In genomic region chr14:96131836-96132235, GRCh38 we compare ENCODE assay signal across 27 cellular contexts.
DNase-seq lines count a peak whose midpoint lies in the region; FAIRE-seq and TF ChIP-seq lines count a peak whose summit lies in the region.
"Had no signal": no experiment of that assay in that cellular context is flagged by ENCODE, and none has a peak within 500 bp of the region (broad histone marks: within the 10 kb centered on the region; RNA-seq: fewer than 3 reads in every experiment).

No MANE protein-coding gene starts in this region.

- no peaks in the 10 kb centered on the region for H3K9me3 ChIP-seq in BLaER1
- no peaks in the 10 kb centered on the region for H3K9me3 ChIP-seq in neural progenitor cell (ENCODE audit: low read depth)
- H3K9me3 ChIP-seq: A549 had no signal

- no peaks in the 10 kb centered on the region for H4K20me1 ChIP-seq in BLaER1
- no peaks in the 10 kb centered on the region for H4K20me1 ChIP-seq in neural progenitor cell (ENCODE audit: low read depth)

- H3K9ac ChIP-seq in BLaER1 (no peak overlapping the region), neural progenitor cell (no peak overlapping the region)

- H3K36me3 Mint-ChIP-seq in osteocyte (ENCODE audit: unreplicated experiment) (no peaks in the 10 kb centered on the region), neural progenitor cell (no peaks in the 10 kb centered on the region)
- H3K36me3 Mint-ChIP-seq: CD14-positive monocyte; CD4-positive, alpha-beta memory T cell; CD4-positive, CD25-positive, alpha-beta regulatory T cell; CD8-positive, alpha-beta memory T cell had no signal

- H3K27me3 Mint-ChIP-seq in osteocyte (ENCODE audit: unreplicated experiment) (peaks cover 29% of the 10 kb centered on the region), neural progenitor cell (ENCODE audit: insufficient read depth, low read depth) (peaks cover 2% of the 10 kb centered on the region)

- H3K79me2 ChIP-seq in neural progenitor cell (ENCODE audit: low read depth) = no peaks in the 10 kb centered on the region

- no peaks in the 10 kb centered on the region for H3K9me3 Mint-ChIP-seq in osteocyte (ENCODE audit: unreplicated experiment)
- no peaks in the 10 kb centered on the region for H3K9me3 Mint-ChIP-seq in neural progenitor cell
- H3K9me3 Mint-ChIP-seq: CD4-positive, alpha-beta memory T cell; CD8-positive, alpha-beta memory T cell had no signal

- no peak for TF ChIP-seq CTCF in bronchial epithelial cell (IDR thresholded peaks at IDR 0.05; ENCODE audit: insufficient read depth, low read length, severe bottlenecking)
- TF ChIP-seq CTCF in osteocyte (IDR thresholded peaks at IDR 0.05) = no peak
- no peak for TF ChIP-seq CTCF in GM10266 (IDR thresholded peaks at IDR 0.05; ENCODE audit: control insufficient read depth, insufficient read depth, low read depth, missing control alignments)
- no peak for TF ChIP-seq CTCF in neural progenitor cell (IDR thresholded peaks at IDR 0.05)

- no peak overlapping the region for H3K27ac ChIP-seq in BLaER1
- no peak overlapping the region for H3K27ac ChIP-seq in neural progenitor cell
- H3K27ac ChIP-seq: 22Rv1 had no signal

- peak; percentile 13 for FAIRE-seq in bronchial epithelial cell (lab: Jason Lieb, UNC)
- FAIRE-seq: A549, GM12891, GM19239 had no signal

- no peak overlapping the region for H3K4me3 Mint-ChIP-seq in osteocyte (ENCODE audit: unreplicated experiment)
- H3K4me3 Mint-ChIP-seq in neural progenitor cell = no peak overlapping the region
- H3K4me3 Mint-ChIP-seq: B cell; CD14-positive monocyte; CD4-positive, alpha-beta memory T cell; CD4-positive, CD25-positive, alpha-beta regulatory T cell; CD8-positive, alpha-beta memory T cell had no signal

- H3K4me1 Mint-ChIP-seq in osteocyte (ENCODE audit: unreplicated experiment) (peaks cover 12% of the 10 kb centered on the region), neural progenitor cell (no peaks in the 10 kb centered on the region)

- H3K36me3 ChIP-seq in BLaER1 (no peaks in the 10 kb centered on the region), bronchial epithelial cell (ENCODE audit: control insufficient read depth, insufficient read depth, low read length) (no peaks in the 10 kb centered on the region), neural progenitor cell (no peaks in the 10 kb centered on the region)

- H3F3A ChIP-seq in neural progenitor cell (ENCODE audit: low read depth) = no peaks in the 10 kb centered on the region

- 0 out of 2 replicates have a peak overlapping the region, but pooled peaks have one; percentile 12 for H3K4me2 ChIP-seq in BLaER1
- no peak overlapping the region for H3K4me2 ChIP-seq in neural progenitor cell
- H3K4me2 ChIP-seq: A549 had no signal

- H2AFZ ChIP-seq in neural progenitor cell (replicated peaks) = no peak overlapping the region

- H3K27me3 ChIP-seq in BLaER1 (no peaks in the 10 kb centered on the region), bronchial epithelial cell (ENCODE audit: control insufficient read depth, insufficient read depth, low read length) (no peaks in the 10 kb centered on the region), neural progenitor cell (peaks cover 4% of the 10 kb centered on the region)

- H3K27ac Mint-ChIP-seq in osteocyte (ENCODE audit: unreplicated experiment) = no peak overlapping the region
- H3K27ac Mint-ChIP-seq in neural progenitor cell = no peak overlapping the region
- H3K27ac Mint-ChIP-seq: B cell; CD14-positive monocyte; CD4-positive, alpha-beta memory T cell; CD8-positive, alpha-beta memory T cell had no signal

- peak; percentile 34 to 52 for DNase-seq in NCI-H526 (lab: John Stamatoyannopoulos, UW)
- no peak for DNase-seq in bronchial epithelial cell (ENCODE audit: low read depth)
- DNase-seq in osteocyte (ENCODE audit: extremely low spot score, unreplicated experiment) = peak; percentile 53
- DNase-seq in GM10266 (ENCODE audit: extremely low spot score) = no peak
- DNase-seq in germinal center (ENCODE audit: low spot score) = no peak
- no peak for DNase-seq in NCI-H774 (lab: John Stamatoyannopoulos, UW)
- no peak for DNase-seq in neural progenitor cell (ENCODE audit: low spot score)
- DNase-seq: AML-193; C1 segment of cervical spinal cord; CD4-positive, alpha-beta memory T cell; CD4-positive, CD25-positive, alpha-beta regulatory T cell; CD8-positive, alpha-beta memory T cell; COR-L47; DMS 273 treated with DMSO at 0.1 percent for 48 hours; DMS153; DMS53; DMS79; DND-41; EL; GDM1 had no signal

- H3K4me1 ChIP-seq in BLaER1 = peaks cover 24% of the 10 kb centered on the region
- H3K4me1 ChIP-seq in neural progenitor cell = no peaks in the 10 kb centered on the region

- no peak overlapping the region for H3K4me3 ChIP-seq in BLaER1
- no peak overlapping the region for H3K4me3 ChIP-seq in bronchial epithelial cell (ENCODE audit: low read depth, low read length)
- no peak overlapping the region for H3K4me3 ChIP-seq in neural progenitor cell
- H3K4me3 ChIP-seq: A549 had no signal

Comparison
In these comparisons a context has a peak if more than half of its experiments do, and no peak if none do; other contexts are left out.
1. DNase-seq: peak in NCI-H526 (2 of 2) and osteocyte (single experiment); none in bronchial epithelial cell (single experiment), GM10266 (single experiment), germinal center (single experiment), NCI-H774 (single experiment) and neural progenitor cell (single experiment).